ENCODE assay signal across 23 cellular contexts in genomic region chr3:181896605-181897004, GRCh38.
DNase-seq lines count a peak whose midpoint lies in the region; ATAC-seq and TF ChIP-seq lines count a peak whose summit lies in the region.
"Had no signal": no experiment of that assay in that cellular context is flagged by ENCODE, and none has a peak within 500 bp of the region (broad histone marks: within the 10 kb centered on the region; RNA-seq: fewer than 3 reads in every experiment).

No MANE protein-coding gene starts in this region.

- TF ChIP-seq CTCF in HEK293 (tag by site-specific recombination; IDR thresholded peaks at IDR 0.05) (no peak), Panc1 (IDR thresholded peaks at IDR 0.05) (no peak)

- ATAC-seq in GM18868 (IDR thresholded peaks at IDR 0.05; ENCODE audit: unreplicated experiment) (peak; percentile 30), Panc1 (peak; percentile 62; the same call in 1 of the 2 replicates)
- ATAC-seq: HCT116, PC-3 had no signal

- no peaks in the 10 kb centered on the region for H3K4me1 ChIP-seq in HEK293 (ENCODE audit: control insufficient read depth, insufficient read depth, low read length)
- no peaks in the 10 kb centered on the region for H3K4me1 ChIP-seq in Panc1 (ENCODE audit: control insufficient read depth, insufficient read depth, low read length)

- CTCF ChIA-PET in HEK293 (lab: Yijun Ruan, JAX) = no interaction called here
- CTCF ChIA-PET in Panc1 (lab: Charles Lee) = no interaction called here

- peak; percentile 86 for DNase-seq in NCI-H2107 treated with DMSO at 0.1 percent for 48 hours (lab: John Stamatoyannopoulos, UW; ENCODE audit: unreplicated experiment)
- no peak for DNase-seq in Panc1 (ENCODE audit: low read depth, low spot score)
- no peak for DNase-seq in NCI-H2196 (lab: John Stamatoyannopoulos, UW; ENCODE audit: unreplicated experiment)
- DNase-seq in head of caudate nucleus = no peak
- DNase-seq in DMS53 (lab: John Stamatoyannopoulos, UW) = no peak
- DNase-seq in HuH-7.5 (ENCODE audit: low spot score) = no peak
- DNase-seq: ACHN, C1 segment of cervical spinal cord, GDM1, GOT3, NCI-H1417, NCI-H2081 treated with DMSO at 0.1 percent for 48 hours, NCI-H446, NCI-H748 treated with DMSO at 0.1 percent for 48 hours, PC-3, SIG-M5, T-helper 1 cell, T-helper 9 cell had no signal

- H3K27ac ChIP-seq in HEK293 (ENCODE audit: extremely low read depth, low read depth, low read length) = no peak overlapping the region
- H3K27ac ChIP-seq in Panc1 (ENCODE audit: low read length) = no peak overlapping the region
- H3K27ac ChIP-seq: KMS-11, RWPE1 had no signal

- H3K9me3 ChIP-seq in HEK293 (ENCODE audit: control insufficient read depth, insufficient read depth, low read depth, low read length) (no peaks in the 10 kb centered on the region), Panc1 (ENCODE audit: control insufficient read depth, insufficient read depth, low read depth, low read length) (no peaks in the 10 kb centered on the region)

- H3K36me3 ChIP-seq in HEK293 (ENCODE audit: control insufficient read depth in 2 of 2, insufficient read depth in 1 of 2, low read length in 2 of 2) = no peaks in the 10 kb centered on the region
- no peaks in the 10 kb centered on the region for H3K36me3 ChIP-seq in Panc1 (ENCODE audit: control insufficient read depth, insufficient read depth, low read length)

- no peak overlapping the region for H3K4me3 ChIP-seq in HEK293 (ENCODE audit: low read depth, low read length)
- no peak overlapping the region for H3K4me3 ChIP-seq in Panc1 (ENCODE audit: low read depth in 2 of 2, low read length in 2 of 2)

- BruUV-seq in Panc1 (replicated peaks; lab: Mats Ljungman, UMichigan) = no TSS peak

- intact Hi-C loops in Panc1 (cut with micrococcal nuclease; ENCODE audit: unreplicated experiment) = loop anchor here (10.0 kb wide), 1 partner anchor 192 kb away; no protein-coding TSS in a partner anchor
- intact Hi-C loops in head of caudate nucleus (cut with DNase I) = no loop called here

- POLR2A ChIA-PET in HEK293 (lab: Yijun Ruan, JAX) = no interaction called here
- POLR2A ChIA-PET in Panc1 (lab: Charles Lee) = no interaction called here

- H3K27me3 ChIP-seq in Panc1 (ENCODE audit: control insufficient read depth, insufficient read depth, low read length) = no peaks in the 10 kb centered on the region

- in situ Hi-C loops in Panc1 (cut with HindIII; ENCODE audit: low pct_unique_long_range_greater_than_20kb, low sequenced_read_pairs) = no loop called here

TF ChIP-seq in HEK293, 187 proteins besides CTCF, POLR2A, EP300 and RAD21:
- 0 out of 2 replicates have a peak, but pooled peaks have one; percentile 35 for TF ChIP-seq PRDM1 (tag by site-specific recombination; IDR thresholded peaks at IDR 0.05)
- no peak for TF ChIP-seq ZNF214 (tag by site-specific recombination; IDR thresholded peaks at IDR 0.05; ENCODE audit: borderline replicate concordance)
- TF ChIP-seq SALL2 (tag by site-specific recombination; IDR thresholded peaks at IDR 0.05; ENCODE audit: borderline replicate concordance) = no peak
- TF ChIP-seq FEZF1 (tag by site-specific recombination; IDR thresholded peaks at IDR 0.05) = no peak
- TF ChIP-seq, protein P1, sequence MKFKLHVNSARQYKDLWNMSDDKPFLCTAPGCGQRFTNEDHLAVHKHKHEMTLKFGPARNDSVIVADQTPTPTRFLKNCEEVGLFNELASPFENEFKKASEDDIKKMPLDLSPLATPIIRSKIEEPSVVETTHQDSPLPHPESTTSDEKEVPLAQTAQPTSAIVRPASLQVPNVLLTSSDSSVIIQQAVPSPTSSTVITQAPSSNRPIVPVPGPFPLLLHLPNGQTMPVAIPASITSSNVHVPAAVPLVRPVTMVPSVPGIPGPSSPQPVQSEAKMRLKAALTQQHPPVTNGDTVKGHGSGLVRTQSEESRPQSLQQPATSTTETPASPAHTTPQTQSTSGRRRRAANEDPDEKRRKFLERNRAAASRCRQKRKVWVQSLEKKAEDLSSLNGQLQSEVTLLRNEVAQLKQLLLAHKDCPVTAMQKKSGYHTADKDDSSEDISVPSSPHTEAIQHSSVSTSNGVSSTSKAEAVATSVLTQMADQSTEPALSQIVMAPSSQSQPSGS (tag by site-specific recombination; IDR thresholded peaks at IDR 0.05; ENCODE audit: low read depth) = no peak
- TF ChIP-seq, protein P2, sequence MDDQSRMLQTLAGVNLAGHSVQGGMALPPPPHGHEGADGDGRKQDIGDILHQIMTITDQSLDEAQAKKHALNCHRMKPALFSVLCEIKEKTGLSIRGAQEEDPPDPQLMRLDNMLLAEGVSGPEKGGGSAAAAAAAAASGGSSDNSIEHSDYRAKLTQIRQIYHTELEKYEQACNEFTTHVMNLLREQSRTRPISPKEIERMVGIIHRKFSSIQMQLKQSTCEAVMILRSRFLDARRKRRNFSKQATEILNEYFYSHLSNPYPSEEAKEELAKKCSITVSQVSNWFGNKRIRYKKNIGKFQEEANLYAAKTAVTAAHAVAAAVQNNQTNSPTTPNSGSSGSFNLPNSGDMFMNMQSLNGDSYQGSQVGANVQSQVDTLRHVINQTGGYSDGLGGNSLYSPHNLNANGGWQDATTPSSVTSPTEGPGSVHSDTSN (CRISPR knock-in tag; IDR thresholded peaks at IDR 0.05) = no peak
